ENCODE assay signal across 7 cellular contexts in genomic region chr15:27475395-27475794, GRCh38.
"Had no signal": no experiment of that assay in that cellular context is flagged by ENCODE, and none has a peak within 500 bp of the region (broad histone marks: within the 10 kb centered on the region; RNA-seq: fewer than 3 reads in every experiment).

No MANE protein-coding gene starts in this region.

- FAIRE-seq: H54 had no signal

- DNase-seq: GM23248, GOT3, H9, HCEC 1CT, KG1 had no signal

- H3K27ac ChIP-seq: GM23248, HL-60 had no signal

- H3K9ac ChIP-seq: GM23248 had no signal

- H3K4me3 ChIP-seq: GM23248 had no signal

- H2AFZ ChIP-seq: GM23248 had no signal
